ENCODE assay signal across 8 cellular contexts in genomic region chr11:1826552-1827094, GRCh38. TPM values are rescaled to one million over a fixed set of nuclear protein-coding genes. Genes with fewer than 3 reads are reported as not detected.
A peak's percentile ranks its signal among the peaks of the same experiment; 100 is the strongest.
DNase-seq lines count a peak whose midpoint lies in the region; ATAC-seq and TF ChIP-seq lines count a peak whose summit lies in the region.

No MANE protein-coding gene starts in this region.

- ATAC-seq in activated T-helper 17 cell treated with anti-CD3 and anti-CD28 coated beads, Interleukin-2, amount 50 U/mL, for 72 hours (replicated peaks): no peak
- ATAC-seq in HG02798 (IDR thresholded peaks at IDR 0.05; ENCODE audit: poor library complexity, unreplicated experiment): no peak

- no peak overlapping the region for H3K4me3 ChIP-seq in cardiac muscle cell
- H3K4me3 ChIP-seq in right atrium auricular region: no peak overlapping the region
- H3K4me3 ChIP-seq in WERI-Rb-1 (ENCODE audit: low read depth, low read length): no peak overlapping the region

- H3K4me1 Mint-ChIP-seq in activated T-helper 17 cell treated with anti-CD3 and anti-CD28 coated beads, Interleukin-2, amount 50 U/mL, for 72 hours: no peaks in the 10 kb centered on the region

- H3K4me1 ChIP-seq in cardiac muscle cell (ENCODE audit: low read depth) (no peaks in the 10 kb centered on the region), right atrium auricular region (peaks cover 0 to 14% of the 10 kb centered on the region in 2 donors)

- H3K9me3 Mint-ChIP-seq in activated T-helper 17 cell treated with anti-CD3 and anti-CD28 coated beads, Interleukin-2, amount 50 U/mL, for 72 hours: no peaks in the 10 kb centered on the region

- TF ChIP-seq CTCF in cardiac muscle cell (IDR thresholded peaks at IDR 0.05; ENCODE audit: low read depth, low read length) (peak; percentile 48), right atrium auricular region (IDR thresholded peaks at IDR 0.05) (no peak), WERI-Rb-1 (IDR thresholded peaks at IDR 0.05; ENCODE audit: low read depth, low read length) (peak; percentile 58)

- H3K27me3 ChIP-seq in cardiac muscle cell (no peaks in the 10 kb centered on the region), right atrium auricular region (no peaks in the 10 kb centered on the region), WERI-Rb-1 (ENCODE audit: insufficient read depth, low read depth, severe bottlenecking) (peaks cover 100% of the 10 kb centered on the region)

- peaks cover 10% of the 10 kb centered on the region for H3K27me3 Mint-ChIP-seq in activated T-helper 17 cell treated with anti-CD3 and anti-CD28 coated beads, Interleukin-2, amount 50 U/mL, for 72 hours

- no peak overlapping the region for H3K4me3 Mint-ChIP-seq in activated T-helper 17 cell treated with anti-CD3 and anti-CD28 coated beads, Interleukin-2, amount 50 U/mL, for 72 hours

- H3K36me3 ChIP-seq in cardiac muscle cell (no peaks in the 10 kb centered on the region), right atrium auricular region (no peaks in the 10 kb centered on the region), WERI-Rb-1 (no peaks in the 10 kb centered on the region)

- H3K36me3 Mint-ChIP-seq in activated T-helper 17 cell treated with anti-CD3 and anti-CD28 coated beads, Interleukin-2, amount 50 U/mL, for 72 hours (ENCODE audit: low read depth): no peaks in the 10 kb centered on the region

- no peak overlapping the region for H3K27ac Mint-ChIP-seq in activated T-helper 17 cell treated with anti-CD3 and anti-CD28 coated beads, Interleukin-2, amount 50 U/mL, for 72 hours

- H3K9me3 ChIP-seq in cardiac muscle cell (ENCODE audit: low read depth) (no peaks in the 10 kb centered on the region), right atrium auricular region (no peaks in the 10 kb centered on the region), WERI-Rb-1 (ENCODE audit: severe bottlenecking) (no peaks in the 10 kb centered on the region)

- DNase-seq in cardiac muscle cell (ENCODE audit: low read depth in 1 of 2, low spot score in 1 of 2): peak in 1 of 2 donors; percentile 91
- no peak for DNase-seq in right atrium auricular region (ENCODE audit: low spot score)
- peak; percentile 47 for DNase-seq in WERI-Rb-1
- peak; percentile 38 for DNase-seq in iris pigment epithelial cell (ENCODE audit: low read depth)
- DNase-seq in cortex of kidney (lab: John Stamatoyannopoulos, UW): no peak
- DNase-seq in SIG-M5 treated with dmso at 0.1 percent for 504 hours (lab: John Stamatoyannopoulos, UW; ENCODE audit: unreplicated experiment): no peak

- no peak overlapping the region for H3K27ac ChIP-seq in cardiac muscle cell
- peak overlapping the region in 1 of 2 donors; percentile 16 for H3K27ac ChIP-seq in right atrium auricular region
- no peak overlapping the region for H3K27ac ChIP-seq in WERI-Rb-1

RNA-seq across cellular contexts. Expression of gene SYT8, which starts 8.2 kb away (rescaled TPM):
- total RNA-seq in cardiac muscle cell: not detected in 2 replicates
- polyA plus RNA-seq in cardiac muscle cell: not detected in 2 replicates
- not detected for total RNA-seq in right atrium auricular region
- not detected for total RNA-seq in activated T-helper 17 cell treated with anti-CD3 and anti-CD28 coated beads, Interleukin-2, amount 50 U/mL, for 72 hours

RNA-seq across cellular contexts. Expression of gene TNNI2, which starts 12.2 kb away (rescaled TPM):
- total RNA-seq in cardiac muscle cell (1.8 and 3.9 TPM in 2 replicates), right atrium auricular region (not detected)
- 1.1 and 2.5 TPM in 2 replicates for polyA plus RNA-seq in cardiac muscle cell
- total RNA-seq in activated T-helper 17 cell treated with anti-CD3 and anti-CD28 coated beads, Interleukin-2, amount 50 U/mL, for 72 hours: not detected

RNA-seq across cellular contexts. Expression of gene LSP1, which starts 26.3 kb away (rescaled TPM):
- not detected in 2 replicates for total RNA-seq in cardiac muscle cell
- 2.1 and 2.8 TPM in 2 replicates for polyA plus RNA-seq in cardiac muscle cell
- 10 to 100 TPM in 1 of 2 donors, 1 to 10 TPM in 1; 7.9 to 12.1 TPM for total RNA-seq in right atrium auricular region
- total RNA-seq in activated T-helper 17 cell treated with anti-CD3 and anti-CD28 coated beads, Interleukin-2, amount 50 U/mL, for 72 hours: 100 to 1,000 TPM; 328 to 423 TPM

Comparison
In these comparisons a context has a peak if more than half of its experiments do, and no peak if none do; other contexts are left out.
1. CTCF ChIP-seq: peak in cardiac muscle cell (single experiment) and WERI-Rb-1 (single experiment); none in right atrium auricular region (0 of 2).
2. DNase-seq: peak in WERI-Rb-1 (single experiment) and iris pigment epithelial cell (single experiment); none in right atrium auricular region (single experiment), cortex of kidney (single experiment) and SIG-M5 treated with dmso at 0.1 percent for 504 hours (single experiment).
3. RNA of gene LSP1, which starts 26.3 kb away (total RNA-seq): 328 to 423 TPM in activated T-helper 17 cell treated with anti-CD3 and anti-CD28 coated beads, Interleukin-2, amount 50 U/mL, for 72 hours; 7.9 to 12.1 TPM in right atrium auricular region and not detected in cardiac muscle cell; every median in the first group is over 10 times any median in the second.